Comparison of ENCODE assay signal across 12 cellular contexts in genomic region chr4:113641025-113641431, GRCh38.
A peak's percentile ranks its signal among the peaks of the same experiment; 100 is the strongest.
DNase-seq lines count a peak whose midpoint lies in the region; ATAC-seq and TF ChIP-seq lines count a peak whose summit lies in the region.
"Had no signal": no experiment of that assay in that cellular context is flagged by ENCODE, and none has a peak within 500 bp of the region (broad histone marks: within the 10 kb centered on the region; RNA-seq: fewer than 3 reads in every experiment).

No MANE protein-coding gene starts in this region.

- intact Hi-C loops in Caco-2 (cut with micrococcal nuclease; ENCODE audit: unreplicated experiment): loop anchor here (10.0 kb wide), 1 partner anchor 96 kb away; no protein-coding TSS in a partner anchor

- no peaks in the 10 kb centered on the region for H3K27me3 Mint-ChIP-seq in Caco-2 (ENCODE audit: insufficient read depth, unreplicated experiment)

- no peak for TF ChIP-seq POLR2A in Peyer's patch (IDR thresholded peaks at IDR 0.05)

- DNase-seq in Caco-2 (no peak), Peyer's patch (no peak), superior temporal gyrus (ENCODE audit: extremely low spot score) (no peak), DMS79 treated with DMSO at 0.1 percent for 48 hours (lab: John Stamatoyannopoulos, UW) (no peak), HUDEP-2 (lab: John Stamatoyannopoulos, UW; ENCODE audit: unreplicated experiment in 76 of 76) (no peak), NCI-H2029 (lab: John Stamatoyannopoulos, UW) (no peak)
- DNase-seq: activated CD4-positive, alpha-beta T cell treated with anti-CD3 and anti-CD28 coated beads, Interleukin-2, amount 50 U/mL, for 4 hours; HFFc6; kidney had no signal

- no peaks in the 10 kb centered on the region for H3K36me3 ChIP-seq in Caco-2 (ENCODE audit: control insufficient read depth, insufficient read depth, low read length)
- H3K36me3 ChIP-seq in Peyer's patch: no peaks in the 10 kb centered on the region

- H3K9me3 Mint-ChIP-seq in Caco-2 (ENCODE audit: unreplicated experiment): no peaks in the 10 kb centered on the region
- H3K9me3 Mint-ChIP-seq: HFFc6 had no signal

- peak; percentile 70 for ATAC-seq in GM19395 (IDR thresholded peaks at IDR 0.05; ENCODE audit: unreplicated experiment)
- peak; percentile 69 for ATAC-seq in HG03045 (IDR thresholded peaks at IDR 0.05; ENCODE audit: unreplicated experiment)

- H3K4me1 ChIP-seq in Caco-2 (peaks cover 64% of the 10 kb centered on the region), Peyer's patch (peaks cover 0 to 61% (median 9%) of the 10 kb centered on the region in 4 donors)

- TF ChIP-seq CTCF in Caco-2 (IDR thresholded peaks at IDR 0.05; ENCODE audit: insufficient read depth in 1 of 2, low read depth in 1 of 2, low read length in 1 of 2, severe bottlenecking in 1 of 2, unreplicated experiment in 1 of 2) (no peak), Peyer's patch (IDR thresholded peaks at IDR 0.05) (no peak)

- POLR2A ChIA-PET in Caco-2 (lab: Charles Lee): no interaction called here

- peaks cover 11% of the 10 kb centered on the region for H3K36me3 Mint-ChIP-seq in Caco-2 (ENCODE audit: insufficient read depth, unreplicated experiment)

- peak overlapping the region in 3 of 4 donors; percentile 1 to 69 (median 61) for H3K27ac ChIP-seq in Peyer's patch

- CTCF ChIA-PET in Caco-2 (lab: Charles Lee): interaction anchor here (0.6 kb wide), 1 partner anchor 748 kb away, joined by 3 read pairs; no protein-coding TSS in a partner anchor

- H3K9me3 ChIP-seq in Caco-2 (no peaks in the 10 kb centered on the region), Peyer's patch (no peaks in the 10 kb centered on the region)

- no peaks in the 10 kb centered on the region for H3K27me3 ChIP-seq in Caco-2 (replicated peaks; ENCODE audit: control insufficient read depth, insufficient read depth, low read length)
- no peaks in the 10 kb centered on the region for H3K27me3 ChIP-seq in Peyer's patch

- no TSS peak for BruUV-seq in Caco-2 (replicated peaks; lab: Mats Ljungman, UMichigan)

- H3K4me1 Mint-ChIP-seq in Caco-2 (ENCODE audit: low read depth, unreplicated experiment): peaks cover 67% of the 10 kb centered on the region

- H3K4me3 Mint-ChIP-seq in Caco-2 (ENCODE audit: unreplicated experiment): no peak overlapping the region
- H3K4me3 Mint-ChIP-seq: HFFc6 had no signal

- peak overlapping the region; percentile 42 for H3K27ac Mint-ChIP-seq in Caco-2 (ENCODE audit: unreplicated experiment)
- H3K27ac Mint-ChIP-seq: HFFc6 had no signal

- no peak overlapping the region for H3K4me3 ChIP-seq in Caco-2 (ENCODE audit: low read depth, low read length)
- H3K4me3 ChIP-seq in Peyer's patch: no peak overlapping the region
- H3K4me3 ChIP-seq: coronary artery had no signal
